Comparison of ENCODE assay signal across 7 cellular contexts in the genomic region with DNA sequence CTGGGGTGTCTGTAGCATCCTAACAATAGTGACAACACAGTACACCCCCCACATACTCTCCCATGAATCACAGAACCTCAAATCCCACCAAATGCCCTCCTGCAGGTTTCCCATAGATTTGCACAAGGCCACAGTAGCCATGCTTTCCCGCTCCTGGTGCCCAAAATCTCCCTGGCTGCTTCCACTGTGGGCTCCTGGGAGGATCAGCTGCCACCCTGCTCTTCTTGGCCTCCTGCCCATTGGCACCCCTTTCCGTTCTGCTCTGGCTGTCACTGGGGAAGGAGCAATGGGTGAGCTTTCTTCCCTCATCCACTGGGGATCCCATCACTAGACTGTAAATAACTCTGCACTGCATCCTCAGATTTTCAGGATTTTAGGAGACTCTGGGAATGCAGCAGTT.
"Had no signal": no experiment of that assay in that cellular context is flagged by ENCODE, and none has a peak within 500 bp of the region (broad histone marks: within the 10 kb centered on the region; RNA-seq: fewer than 3 reads in every experiment).

No MANE protein-coding gene starts in this region.

- H3K4me3 Mint-ChIP-seq: GM23338, H9, HFFc6 had no signal

- H3K9me3 Mint-ChIP-seq: GM23338, H9, HFFc6 had no signal

- H3K9me3 ChIP-seq: HAP-1 had no signal

- DNase-seq: GOT3, H7, H9, HFFc6 had no signal

- H3K4me1 ChIP-seq: HAP-1 had no signal

- H3K27ac Mint-ChIP-seq: GM23338, H9, HFFc6 had no signal

- H3K36me3 ChIP-seq: HAP-1 had no signal

- H3K27ac ChIP-seq: GM23248 had no signal

- H3K4me3 ChIP-seq: GM23248, GM23338, HAP-1 had no signal
